29 cellular contexts compared by ENCODE assay signal in genomic region chr14:40362856-40363255, GRCh38.
"Had no signal": no experiment of that assay in that cellular context is flagged by ENCODE, and none has a peak within 500 bp of the region (broad histone marks: within the 10 kb centered on the region; RNA-seq: fewer than 3 reads in every experiment).

No MANE protein-coding gene starts in this region.

- H3K36me3 ChIP-seq: breast epithelium, esophagus squamous epithelium, heart right ventricle, left lung, lower lobe of right lung, neutrophil, sigmoid colon, stomach, tibial nerve had no signal

- H3K9me3 ChIP-seq: breast epithelium, heart right ventricle, lower lobe of right lung, neutrophil, tibial nerve had no signal

- ATAC-seq: activated CD4-positive, alpha-beta T cell treated with anti-CD3 and anti-CD28 coated beads for 36 hours; activated CD8-positive, alpha-beta T cell treated with anti-CD3 and anti-CD28 coated beads, Interleukin-2, amount 10 ng/mL, durations not matched to agents 7 days and 5 days; activated naive CD4-positive, alpha-beta T cell treated with anti-CD3 and anti-CD28 coated beads, Interleukin-2, amount 50 U/mL, for 72 hours; activated T-cell treated with anti-CD3 and anti-CD28 coated beads, Interleukin-2, amount 50 U/mL, for 72 hours; heart right ventricle; left lung; lower lobe of right lung; mucosa of descending colon; natural killer cell treated with Interleukin-12 subunit alpha and Interleukin-12 subunit beta and Interleukin-15 and Interleukin-18, amount 100 ng/mL, for 72 hours; stimulated activated naive B cell treated with anti-CD40 and anti-IgM and Interleukin-4, amounts not matched to agents 10 μg/mL and 1 μg/mL and 100 μg/mL, for 72 hours had no signal

- H3K4me1 ChIP-seq: breast epithelium, esophagus squamous epithelium, heart right ventricle, left lung, lower lobe of right lung, sigmoid colon, stomach, tibial nerve had no signal

- H3K27ac Mint-ChIP-seq: activated CD4-positive, alpha-beta T cell treated with anti-CD3 and anti-CD28 coated beads for 36 hours; activated CD8-positive, alpha-beta T cell treated with anti-CD3 and anti-CD28 coated beads, Interleukin-2, amount 10 ng/mL, durations not matched to agents 7 days and 5 days; activated T-cell treated with anti-CD3 and anti-CD28 coated beads, Interleukin-2, amount 50 U/mL, for 72 hours; natural killer cell treated with Interleukin-12 subunit alpha and Interleukin-12 subunit beta and Interleukin-15 and Interleukin-18, amount 100 ng/mL, for 72 hours; stimulated activated naive B cell treated with anti-CD40 and anti-IgM and Interleukin-4, amounts not matched to agents 10 μg/mL and 1 μg/mL and 100 μg/mL, for 72 hours; T-helper 2 cell treated with Interferon-gamma antibody and Interleukin-4, amounts not matched to agents 5 μg/mL and 100 μg/mL, for 36 hours had no signal

- DNase-seq: activated CD4-positive, alpha-beta T cell treated with anti-CD3 and anti-CD28 coated beads for 36 hours; activated CD4-positive, CD25-positive, alpha-beta regulatory T cell; activated CD8-positive, alpha-beta T cell treated with anti-CD3 and anti-CD28 coated beads, Interleukin-2, amount 10 ng/mL, durations not matched to agents 7 days and 5 days; activated naive CD4-positive, alpha-beta T cell; activated T-cell treated with anti-CD3 and anti-CD28 coated beads for 4 hours; activated T-cell treated with anti-CD3 and anti-CD28 coated beads, Interleukin-2, amount 50 U/mL, for 72 hours; central memory CD4-positive, alpha-beta T cell; effector CD4-positive, alpha-beta T cell; esophagus squamous epithelium; foreskin melanocyte; heart right ventricle; left lung; lower lobe of right lung; mesenchymal stem cell; mucosa of descending colon; sigmoid colon; stimulated activated CD4-positive, alpha-beta T cell treated with anti-CD3 and anti-CD28 coated beads, Interleukin-1b, Interleukin-23, amount 100 ng/mL, for 48 hours; stimulated activated CD4-positive, alpha-beta T cell treated with anti-CD3 and anti-CD28 coated beads, Interleukin-4, amount 100 ng/mL, for 4 hours; stimulated activated naive B cell treated with anti-CD40 and anti-IgM and Interleukin-4, amounts not matched to agents 10 μg/mL and 1 μg/mL and 100 μg/mL, for 72 hours; stomach; T-helper 1 cell had no signal

- H3K27me3 Mint-ChIP-seq: activated CD4-positive, alpha-beta T cell treated with anti-CD3 and anti-CD28 coated beads for 36 hours; natural killer cell treated with Interleukin-12 subunit alpha and Interleukin-12 subunit beta and Interleukin-15 and Interleukin-18, amount 100 ng/mL, for 72 hours; stimulated activated naive B cell treated with anti-CD40 and anti-IgM and Interleukin-4, amounts not matched to agents 10 μg/mL and 1 μg/mL and 100 μg/mL, for 72 hours had no signal

- H3K36me3 Mint-ChIP-seq: activated naive CD4-positive, alpha-beta T cell treated with anti-CD3 and anti-CD28 coated beads, Interleukin-2, amount 50 U/mL, for 72 hours; natural killer cell treated with Interleukin-12 subunit alpha and Interleukin-12 subunit beta and Interleukin-15 and Interleukin-18, amount 100 ng/mL, for 72 hours; stimulated activated naive B cell treated with anti-CD40 and anti-IgM and Interleukin-4, amounts not matched to agents 10 μg/mL and 1 μg/mL and 100 μg/mL, for 72 hours had no signal

- H3K4me3 ChIP-seq: breast epithelium, esophagus squamous epithelium, heart right ventricle, left lung, lower lobe of right lung, mucosa of descending colon, sigmoid colon, smooth muscle cell, stomach, tibial nerve had no signal

- H3K27ac ChIP-seq: breast epithelium, epithelial cell of prostate, esophagus squamous epithelium, heart right ventricle, left lung, lower lobe of right lung, neutrophil, sigmoid colon, stomach, tibial nerve had no signal

- H3K4me3 Mint-ChIP-seq: activated CD4-positive, alpha-beta T cell treated with anti-CD3 and anti-CD28 coated beads for 36 hours; activated CD8-positive, alpha-beta T cell treated with anti-CD3 and anti-CD28 coated beads, Interleukin-2, amount 10 ng/mL, durations not matched to agents 7 days and 5 days; activated T-cell treated with anti-CD3 and anti-CD28 coated beads, Interleukin-2, amount 50 U/mL, for 72 hours; natural killer cell treated with Interleukin-12 subunit alpha and Interleukin-12 subunit beta and Interleukin-15 and Interleukin-18, amount 100 ng/mL, for 72 hours; stimulated activated naive B cell treated with anti-CD40 and anti-IgM and Interleukin-4, amounts not matched to agents 10 μg/mL and 1 μg/mL and 100 μg/mL, for 72 hours; T-helper 2 cell treated with Interferon-gamma antibody and Interleukin-4, amounts not matched to agents 5 μg/mL and 100 μg/mL, for 36 hours had no signal
